Comparison of ENCODE assay signal across 6 cellular contexts in the genomic region with DNA sequence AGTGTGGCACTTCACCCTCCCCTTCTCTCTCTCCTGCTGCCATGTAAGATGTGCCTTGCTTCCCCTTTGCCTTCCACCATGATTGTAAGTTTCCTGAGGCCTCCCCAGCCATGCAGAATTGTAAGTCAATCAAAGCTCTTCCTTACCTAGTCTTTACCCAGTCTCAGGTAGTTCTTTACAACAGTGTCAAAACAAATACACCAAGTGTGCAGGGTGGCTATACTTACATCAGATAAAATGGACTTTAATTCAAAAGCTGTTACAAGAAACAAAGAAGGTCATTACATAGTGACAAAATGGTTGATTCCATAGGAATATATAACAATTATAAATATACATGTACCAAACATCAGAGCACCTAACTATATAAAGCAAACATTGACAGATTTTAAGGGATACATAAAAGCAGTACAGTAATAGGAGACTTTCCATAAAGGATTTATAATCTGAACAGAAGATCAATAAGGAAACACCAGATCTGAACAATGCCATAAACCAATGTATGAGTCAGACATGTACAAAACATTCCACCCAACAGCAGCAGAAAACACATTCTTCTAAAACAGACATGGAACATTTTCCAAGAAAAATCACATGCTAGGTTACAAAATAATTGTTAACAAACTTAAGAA. TPM values are rescaled to one million over a fixed set of nuclear protein-coding genes. Genes with fewer than 3 reads are reported as not detected.
"Had no signal": no experiment of that assay in that cellular context is flagged by ENCODE, and none has a peak within 500 bp of the region (broad histone marks: within the 10 kb centered on the region; RNA-seq: fewer than 3 reads in every experiment).

No MANE protein-coding gene starts in this region.

RNA-seq across cellular contexts. Expression of gene OR1A1, which starts 17.4 kb away (rescaled TPM):
- total RNA-seq: LHCN-M2, MCF 10A, OCI-LY7, PC-3, SK-MEL-5 had no signal
- polyA plus RNA-seq: SK-N-SH had no signal

RNA-seq across cellular contexts. Expression of gene OR1A2, which starts 27.5 kb away (rescaled TPM):
- total RNA-seq: LHCN-M2, MCF 10A, OCI-LY7, PC-3, SK-MEL-5 had no signal
- polyA plus RNA-seq: SK-N-SH had no signal
